Comparison of ENCODE assay signal across 30 cellular contexts in genomic region chr14:56136571-56137498, GRCh38. TPM values are rescaled to one million over a fixed set of nuclear protein-coding genes. Genes with fewer than 3 reads are reported as not detected.
DNase-seq lines count a peak whose midpoint lies in the region; ATAC-seq, FAIRE-seq and TF ChIP-seq lines count a peak whose summit lies in the region.
"Had no signal": no experiment of that assay in that cellular context is flagged by ENCODE, and none has a peak within 500 bp of the region (broad histone marks: within the 10 kb centered on the region; RNA-seq: fewer than 3 reads in every experiment).

No MANE protein-coding gene starts in this region.

- H3K4me1 Mint-ChIP-seq in endothelial cell (ENCODE audit: unreplicated experiment), result peaks cover 59% of the 10 kb centered on the region
- peaks cover 20% of the 10 kb centered on the region for H3K4me1 Mint-ChIP-seq in stimulated activated effector memory CD8-positive, alpha-beta T cell treated with anti-CD3 and anti-CD28 coated beads, Interleukin-12 subunit alpha, Interleukin-12 subunit beta, amount 100 ng/mL, for 72 hours

- H3K4me1 ChIP-seq in Loucy (ENCODE audit: insufficient read depth, low read length, poor library complexity, severe bottlenecking), result peaks cover 89% of the 10 kb centered on the region
- H3K4me1 ChIP-seq: uterus had no signal

- no peak overlapping the region for H2AFZ ChIP-seq in Loucy (ENCODE audit: low read length)

- H3K4me3 ChIP-seq in Loucy (ENCODE audit: low read length, poor library complexity, severe bottlenecking), result no peak overlapping the region
- H3K4me3 ChIP-seq: coronary artery, esophagus squamous epithelium, testis, uterus had no signal

- H4K20me1 ChIP-seq in Loucy (ENCODE audit: insufficient read depth, low read length, poor library complexity, severe bottlenecking), result peaks cover 100% of the 10 kb centered on the region

- peak; percentile 70 for ATAC-seq in stimulated activated effector memory CD8-positive, alpha-beta T cell treated with anti-CD3 and anti-CD28 coated beads, Interleukin-12 subunit alpha, Interleukin-12 subunit beta, amount 100 ng/mL, for 72 hours
- no peak for ATAC-seq in HG03460 (IDR thresholded peaks at IDR 0.05; ENCODE audit: unreplicated experiment)
- ATAC-seq: left lobe of liver; stimulated activated naive CD8-positive, alpha-beta T cell treated with anti-CD3 and anti-CD28 coated beads, Interleukin-15, Interleukin-2, amounts not matched to agents 100 U/mL and 50 U/mL, for 24 hours had no signal

- H3K9ac ChIP-seq in Loucy (ENCODE audit: low read depth, low read length, poor library complexity, severe bottlenecking), result no peak overlapping the region

- no peak overlapping the region for H3K4me3 Mint-ChIP-seq in endothelial cell (ENCODE audit: unreplicated experiment)
- no peak overlapping the region for H3K4me3 Mint-ChIP-seq in stimulated activated effector memory CD8-positive, alpha-beta T cell treated with anti-CD3 and anti-CD28 coated beads, Interleukin-12 subunit alpha, Interleukin-12 subunit beta, amount 100 ng/mL, for 72 hours
- H3K4me3 Mint-ChIP-seq: activated T-cell treated with anti-CD3 and anti-CD28 coated beads, Interleukin-2, amount 50 U/mL, for 4 hours; CD8-positive, alpha-beta memory T cell; immature natural killer cell; memory B cell; T-helper 2 cell treated with Interferon-gamma antibody and Interleukin-4, amounts not matched to agents 5 μg/mL and 100 μg/mL, for 36 hours had no signal

- no peaks in the 10 kb centered on the region for H3K9me2 ChIP-seq in Loucy (replicated peaks; ENCODE audit: low read depth, low read length)

- H3K36me3 ChIP-seq in Loucy (ENCODE audit: insufficient read depth, low read length), result peaks cover 6% of the 10 kb centered on the region; the same call in 1 of the 2 replicates
- H3K36me3 ChIP-seq: esophagus squamous epithelium, uterus had no signal

- TF ChIP-seq CTCF in Loucy (conservative IDR thresholded peaks at IDR 0.05; ENCODE audit: low read length) (no peak), endothelial cell (IDR thresholded peaks at IDR 0.05; ENCODE audit: unreplicated experiment) (no peak)

- H3K36me3 Mint-ChIP-seq in endothelial cell (ENCODE audit: low read depth, unreplicated experiment), result no peaks in the 10 kb centered on the region
- peaks cover under 1% of the 10 kb centered on the region for H3K36me3 Mint-ChIP-seq in stimulated activated effector memory CD8-positive, alpha-beta T cell treated with anti-CD3 and anti-CD28 coated beads, Interleukin-12 subunit alpha, Interleukin-12 subunit beta, amount 100 ng/mL, for 72 hours
- H3K36me3 Mint-ChIP-seq: CD8-positive, alpha-beta memory T cell; immature natural killer cell; memory B cell had no signal

- FAIRE-seq in frontal cortex (lab: Jason Lieb, UNC), result no peak
- FAIRE-seq: A204.1, H54 had no signal

- H3K27me3 ChIP-seq in Loucy (ENCODE audit: insufficient read depth, low read length, poor library complexity, severe bottlenecking), result no peaks in the 10 kb centered on the region
- H3K27me3 ChIP-seq: esophagus squamous epithelium, testis, uterus had no signal

- no peaks in the 10 kb centered on the region for H3K9me3 Mint-ChIP-seq in endothelial cell (ENCODE audit: unreplicated experiment)
- no peaks in the 10 kb centered on the region for H3K9me3 Mint-ChIP-seq in stimulated activated effector memory CD8-positive, alpha-beta T cell treated with anti-CD3 and anti-CD28 coated beads, Interleukin-12 subunit alpha, Interleukin-12 subunit beta, amount 100 ng/mL, for 72 hours
- H3K9me3 Mint-ChIP-seq: activated T-cell treated with anti-CD3 and anti-CD28 coated beads, Interleukin-2, amount 50 U/mL, for 4 hours; memory B cell; T-helper 2 cell treated with Interferon-gamma antibody and Interleukin-4, amounts not matched to agents 5 μg/mL and 100 μg/mL, for 36 hours had no signal

- peaks cover 100% of the 10 kb centered on the region for H3K79me2 ChIP-seq in Loucy (ENCODE audit: insufficient read depth, low read length)

- H3K9me3 ChIP-seq in Loucy (ENCODE audit: insufficient read depth, low read depth, low read length), result no peaks in the 10 kb centered on the region
- H3K9me3 ChIP-seq: esophagus squamous epithelium, testis, uterus had no signal

- DNase-seq in NCI-H524 (lab: John Stamatoyannopoulos, UW) (peak; percentile 54 to 72), NCI-H524 treated with DMSO at 0.1 percent for 48 hours (lab: John Stamatoyannopoulos, UW) (no peak), endothelial cell (ENCODE audit: low spot score) (no peak), NCI-H146 treated with DMSO at 0.1 percent for 48 hours (lab: John Stamatoyannopoulos, UW; ENCODE audit: unreplicated experiment) (no peak), frontal cortex (ENCODE audit: low spot score in 2 of 2) (no peak)
- no peak for DNase-seq in stimulated activated effector memory CD8-positive, alpha-beta T cell treated with anti-CD3 and anti-CD28 coated beads, Interleukin-12 subunit alpha, Interleukin-12 subunit beta, amount 100 ng/mL, for 72 hours (ENCODE audit: low spot score in 2 of 2)
- DNase-seq: activated CD4-positive, alpha-beta T cell treated with anti-CD3 and anti-CD28 coated beads for 48 hours; activated naive CD4-positive, alpha-beta T cell treated with anti-CD3 and anti-CD28 coated beads, Interleukin-2, amount 50 U/mL, for 16 hours; activated T-cell treated with anti-CD3 and anti-CD28 coated beads, Interleukin-2, amount 50 U/mL, for 4 hours; amygdala; CD8-positive, alpha-beta memory T cell; DMS153; esophagus squamous epithelium; hypothalamus; immature natural killer cell; KG1; NCI-H1417 treated with DMSO at 0.1 percent for 48 hours; NCI-H510A treated with DMSO at 0.1 percent for 48 hours; SHP77; stimulated activated naive CD8-positive, alpha-beta T cell treated with anti-CD3 and anti-CD28 coated beads, Interleukin-15, Interleukin-2, amounts not matched to agents 100 U/mL and 50 U/mL, for 24 hours; testis; uterus had no signal

- H3K27ac Mint-ChIP-seq in endothelial cell (ENCODE audit: unreplicated experiment), result peak overlapping the region; percentile 10
- H3K27ac Mint-ChIP-seq in stimulated activated effector memory CD8-positive, alpha-beta T cell treated with anti-CD3 and anti-CD28 coated beads, Interleukin-12 subunit alpha, Interleukin-12 subunit beta, amount 100 ng/mL, for 72 hours, result no peak overlapping the region
- H3K27ac Mint-ChIP-seq: CD8-positive, alpha-beta memory T cell; immature natural killer cell; memory B cell; T-helper 2 cell treated with Interferon-gamma antibody and Interleukin-4, amounts not matched to agents 5 μg/mL and 100 μg/mL, for 36 hours had no signal

- H3K27me3 Mint-ChIP-seq in endothelial cell (ENCODE audit: unreplicated experiment), result peaks cover 3% of the 10 kb centered on the region

- H3F3A ChIP-seq in Loucy (ENCODE audit: low read depth), result no peaks in the 10 kb centered on the region

- H3K4me2 ChIP-seq in Loucy (ENCODE audit: low read depth, low read length, poor library complexity, severe bottlenecking), result peak overlapping the region; percentile 36

RNA-seq across cellular contexts. Expression of gene PELI2, which starts 18.6 kb away (rescaled TPM):
- total RNA-seq in endothelial cell (ENCODE audit: unreplicated experiment) (40.6 TPM), frontal cortex (36.7 TPM)

Comparison
In these comparisons a context has a peak if more than half of its experiments do, and no peak if none do; other contexts are left out.
1. DNase-seq: peak in NCI-H524 (2 of 2); none in NCI-H524 treated with DMSO at 0.1 percent for 48 hours (single experiment), endothelial cell (single experiment), stimulated activated effector memory CD8-positive, alpha-beta T cell treated with anti-CD3 and anti-CD28 coated beads, Interleukin-12 subunit alpha, Interleukin-12 subunit beta, amount 100 ng/mL, for 72 hours (0 of 2), NCI-H146 treated with DMSO at 0.1 percent for 48 hours (single experiment) and frontal cortex (0 of 2).